Comparison of ENCODE assay signal across 24 cellular contexts in the genomic region with DNA sequence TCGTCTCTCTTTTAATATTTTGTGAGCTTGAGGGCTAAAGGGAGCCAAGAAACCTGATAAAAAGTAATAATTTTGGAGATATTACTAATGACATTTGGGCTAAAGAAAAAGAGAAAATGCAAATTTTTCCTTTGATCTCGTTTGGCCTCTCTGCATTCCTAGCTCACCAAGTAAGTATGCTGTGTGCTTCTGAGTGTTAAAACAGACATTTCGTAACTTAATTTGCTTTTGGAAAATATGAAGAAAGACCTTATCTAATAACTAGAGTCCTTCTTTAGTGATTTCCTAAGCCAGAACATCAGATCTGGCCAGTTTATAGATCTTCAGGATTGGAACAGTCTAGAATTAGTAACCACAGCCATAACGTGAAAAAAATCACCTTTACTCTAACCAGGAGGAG.
"Had no signal": no experiment of that assay in that cellular context is flagged by ENCODE, and none has a peak within 500 bp of the region (broad histone marks: within the 10 kb centered on the region; RNA-seq: fewer than 3 reads in every experiment).

No MANE protein-coding gene starts in this region.

- H3K4me1 Mint-ChIP-seq: activated naive CD8-positive, alpha-beta T cell treated with anti-CD3 and anti-CD28 coated beads, Interleukin-2, amount 50 U/mL, for 24 hours; naive B cell; neural crest cell had no signal

- H3K27me3 Mint-ChIP-seq: activated naive CD8-positive, alpha-beta T cell treated with anti-CD3 and anti-CD28 coated beads, Interleukin-2, amount 50 U/mL, for 24 hours; dendritic cell treated with granulocyte-macrophage colony-stimulating factor and Interleukin-4, amounts not matched to agents 40 ng/mL and 50 ng/mL, for 4 days; naive B cell had no signal

- H3K27me3 ChIP-seq: breast epithelium, esophagus squamous epithelium, transverse colon had no signal

- H3K36me3 ChIP-seq: breast epithelium, esophagus squamous epithelium, left ventricle myocardium inferior, transverse colon had no signal

- H3K4me1 ChIP-seq: breast epithelium, left ventricle myocardium inferior, transverse colon had no signal

- H3K36me3 Mint-ChIP-seq: naive B cell had no signal

- H3K4me3 Mint-ChIP-seq: activated naive CD8-positive, alpha-beta T cell treated with anti-CD3 and anti-CD28 coated beads, Interleukin-2, amount 50 U/mL, for 24 hours; activated T-helper 1 cell treated with anti-CD3 and anti-CD28 coated beads, Interleukin-12 subunit alpha, Interleukin-12 subunit beta, Interleukin-2, Interleukin-4 antibody, amounts not matched to agents 30 ng/mL and 10 ng/mL and 1 ng/mL, durations not matched to agents 14 hours and 24 hours and 36 hours; dendritic cell treated with granulocyte-macrophage colony-stimulating factor and Interleukin-4, amounts not matched to agents 40 ng/mL and 50 ng/mL, for 4 days; naive B cell; neural crest cell had no signal

- H3K4me3 ChIP-seq: breast epithelium, esophagus squamous epithelium, left ventricle myocardium inferior, mucosa of descending colon, psoas muscle, transverse colon had no signal

- H3K9me3 Mint-ChIP-seq: activated naive CD8-positive, alpha-beta T cell treated with anti-CD3 and anti-CD28 coated beads, Interleukin-2, amount 50 U/mL, for 24 hours; activated T-helper 1 cell treated with anti-CD3 and anti-CD28 coated beads, Interleukin-12 subunit alpha, Interleukin-12 subunit beta, Interleukin-2, Interleukin-4 antibody, amounts not matched to agents 30 ng/mL and 10 ng/mL and 1 ng/mL, durations not matched to agents 14 hours and 24 hours and 36 hours; dendritic cell treated with granulocyte-macrophage colony-stimulating factor and Interleukin-4, amounts not matched to agents 40 ng/mL and 50 ng/mL, for 4 days; neural crest cell had no signal

- DNase-seq: activated CD4-positive, alpha-beta T cell treated with anti-CD3 and anti-CD28 coated beads for 1 hour; activated naive CD4-positive, alpha-beta T cell; activated naive CD8-positive, alpha-beta T cell treated with anti-CD3 and anti-CD28 coated beads, Interleukin-2, amount 50 U/mL, for 24 hours; activated T-cell treated with anti-CD3 and anti-CD28 coated beads for 4 hours; effector CD8-positive, alpha-beta T cell; esophagus squamous epithelium; foreskin melanocyte; glutamatergic neuron; hippocampal formation; left ventricle myocardium inferior; mucosa of descending colon; naive B cell; psoas muscle; right cardiac atrium; stimulated activated naive CD8-positive, alpha-beta T cell treated with anti-CD3 and anti-CD28 coated beads, Interleukin-15, Interleukin-2, amounts not matched to agents 100 U/mL and 50 U/mL, for 24 hours; substantia nigra; SW 1271; T-helper 2 cell; transverse colon had no signal

- H3K27ac ChIP-seq: breast epithelium, esophagus squamous epithelium, left ventricle myocardium inferior, psoas muscle, transverse colon, VCaP had no signal

- H3K27ac Mint-ChIP-seq: activated naive CD8-positive, alpha-beta T cell treated with anti-CD3 and anti-CD28 coated beads, Interleukin-2, amount 50 U/mL, for 24 hours; activated T-helper 1 cell treated with anti-CD3 and anti-CD28 coated beads, Interleukin-12 subunit alpha, Interleukin-12 subunit beta, Interleukin-2, Interleukin-4 antibody, amounts not matched to agents 30 ng/mL and 10 ng/mL and 1 ng/mL, durations not matched to agents 14 hours and 24 hours and 36 hours; dendritic cell treated with granulocyte-macrophage colony-stimulating factor and Interleukin-4, amounts not matched to agents 40 ng/mL and 50 ng/mL, for 4 days; naive B cell had no signal

- H3K9me3 ChIP-seq: breast epithelium, esophagus squamous epithelium, left ventricle myocardium inferior, mucosa of descending colon, psoas muscle, transverse colon had no signal
